20 cellular contexts compared by ENCODE assay signal in the genomic region with DNA sequence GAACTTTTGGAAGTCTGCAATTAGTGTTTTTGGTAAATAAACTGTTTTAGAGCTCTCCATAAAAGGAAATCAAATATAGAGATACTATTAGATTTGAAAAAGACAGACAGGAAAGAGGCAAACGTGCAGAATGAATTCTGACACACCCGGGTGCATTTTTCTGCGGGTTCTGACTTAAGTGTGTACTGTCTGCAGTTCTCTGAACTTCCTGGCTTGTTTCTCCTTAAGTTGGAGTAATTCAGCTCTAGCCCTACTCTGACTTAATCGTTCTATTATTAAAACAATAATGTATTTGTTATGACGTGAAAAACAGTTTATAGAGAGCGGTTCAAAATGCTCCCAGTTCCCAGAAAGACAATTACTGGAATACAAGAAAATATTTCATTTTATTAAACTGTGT.
DNase-seq lines count a peak whose midpoint lies in the region; ATAC-seq, FAIRE-seq and TF ChIP-seq lines count a peak whose summit lies in the region.
"Had no signal": no experiment of that assay in that cellular context is flagged by ENCODE, and none has a peak within 500 bp of the region (broad histone marks: within the 10 kb centered on the region; RNA-seq: fewer than 3 reads in every experiment).

No MANE protein-coding gene starts in this region.

- TF ChIP-seq POLR2A in spleen (IDR thresholded peaks at IDR 0.05): no peak

- H3K27me3 ChIP-seq in GM23248 (replicated peaks; ENCODE audit: insufficient read depth): no peaks in the 10 kb centered on the region
- H3K27me3 ChIP-seq in bronchial epithelial cell (ENCODE audit: control insufficient read depth, insufficient read depth, low read length): no peaks in the 10 kb centered on the region
- H3K27me3 ChIP-seq in left lung: no peaks in the 10 kb centered on the region
- H3K27me3 ChIP-seq in spleen (replicated peaks in 1 of 7): no peaks in the 10 kb centered on the region
- H3K27me3 ChIP-seq: MG63 had no signal

- FAIRE-seq in bronchial epithelial cell (lab: Jason Lieb, UNC): no peak
- FAIRE-seq: G401.6 had no signal

- no peak overlapping the region for H3K9ac ChIP-seq in GM23248

- H3K4me3 ChIP-seq in GM23248 (no peak overlapping the region), bronchial epithelial cell (ENCODE audit: low read depth, low read length) (no peak overlapping the region), left lung (no peak overlapping the region), spleen (peak overlapping the region in 2 of 8 donors; percentile 8 to 23)
- H3K4me3 ChIP-seq: MG63 had no signal

- H3K4me2 ChIP-seq in GM23248 (ENCODE audit: unreplicated experiment): no peak overlapping the region

- no peaks in the 10 kb centered on the region for H3K9me2 ChIP-seq in GM23248 (ENCODE audit: insufficient read depth)

- ATAC-seq in left lung: peak; percentile 79
- ATAC-seq in GM21723 (IDR thresholded peaks at IDR 0.05; ENCODE audit: unreplicated experiment): no peak
- ATAC-seq in HG03520 (IDR thresholded peaks at IDR 0.05; ENCODE audit: unreplicated experiment): no peak
- ATAC-seq: activated naive CD4-positive, alpha-beta T cell treated with anti-CD3 and anti-CD28 coated beads, Interleukin-2, amount 50 U/mL, for 72 hours; foreskin keratinocyte had no signal

- H3K4me1 ChIP-seq in GM23248 (ENCODE audit: insufficient read depth): peaks cover 14% of the 10 kb centered on the region
- H3K4me1 ChIP-seq in left lung: peaks cover 0 to 4% of the 10 kb centered on the region in 2 donors
- H3K4me1 ChIP-seq in spleen: peaks cover 0 to 22% (median 0%) of the 10 kb centered on the region in 6 donors
- H3K4me1 ChIP-seq: foreskin keratinocyte had no signal

- H2AFZ ChIP-seq in GM23248: 0 out of 2 replicates have a peak overlapping the region, but pooled peaks have one; percentile 30

- intact Hi-C loops in left lung (cut with DNase I) (loop anchor here in 1 of 2 donors (10.0 kb wide), 1 partner anchor 1080 kb away; no protein-coding TSS in a partner anchor), spleen (cut with DNase I; ENCODE audit: low total_unique reads) (no loop called here)

- TF ChIP-seq CTCF in bronchial epithelial cell (IDR thresholded peaks at IDR 0.05; ENCODE audit: insufficient read depth, low read length, severe bottlenecking) (no peak), left lung (IDR thresholded peaks at IDR 0.05) (no peak), spleen (IDR thresholded peaks at IDR 0.05 in 8 of 11, conservative IDR thresholded peaks at IDR 0.05 in 3 of 11) (no peak)

- DNase-seq in GM23248: peak; percentile 22
- DNase-seq in bronchial epithelial cell (ENCODE audit: low read depth): peak; percentile 12
- DNase-seq in left lung: no peak
- DNase-seq in spleen: no peak
- no peak for DNase-seq in iPS-NIHi7 (ENCODE audit: extremely low spot score)
- no peak for DNase-seq in activated CD4-positive, alpha-beta T cell treated with anti-CD3 and anti-CD28 coated beads, Interleukin-2, amount 50 U/mL, for 4 hours
- DNase-seq: activated CD4-positive, alpha-beta T cell treated with anti-CD3 and anti-CD28 coated beads for 1 hour; dermis blood vessel endothelial cell; foreskin keratinocyte; kidney glomerular epithelial cell; MG63; midbrain; NCI-H1436; NCI-H524; RPMI8226; stimulated activated CD4-positive, alpha-beta T cell treated with anti-CD3 and anti-CD28 coated beads, Interleukin-12 subunit alpha, Interleukin-12 subunit beta, amount 100 ng/mL, for 4 hours had no signal

- no peaks in the 10 kb centered on the region for H3K36me3 ChIP-seq in GM23248 (ENCODE audit: low read depth)
- no peaks in the 10 kb centered on the region for H3K36me3 ChIP-seq in bronchial epithelial cell (ENCODE audit: control insufficient read depth, insufficient read depth, low read length)
- no peaks in the 10 kb centered on the region for H3K36me3 ChIP-seq in left lung
- H3K36me3 ChIP-seq in spleen: peaks cover 0 to 54% (median 14%) of the 10 kb centered on the region in 6 donors
- H3K36me3 ChIP-seq: MG63 had no signal

- 13 to 15% methylated on average over 6 of the region's 6 CpGs for WGBS in GM23248 (ENCODE audit: low coverage in 1 of 2, low lambda C conversion rate in 2 of 2, missing lambda C conversion rate in 2 of 2), 2 experiments
- WGBS in spleen, 5 donors: 46 to 64% (median 63%) methylated on average over 6 of the region's 6 CpGs

- in situ Hi-C loops in GM23248 (cut with MboI): no loop called here

- no peaks in the 10 kb centered on the region for H3K79me2 ChIP-seq in GM23248 (ENCODE audit: insufficient read depth)

- H3K9me3 ChIP-seq in GM23248 (ENCODE audit: low read depth) (no peaks in the 10 kb centered on the region), left lung (no peaks in the 10 kb centered on the region), spleen (no peaks in the 10 kb centered on the region)
- H3K9me3 ChIP-seq: MG63 had no signal

- H3K27ac ChIP-seq in GM23248 (no peak overlapping the region), left lung (peak overlapping the region in 1 of 2 donors; percentile 56), spleen (peak overlapping the region in 7 of 8 donors; percentile 42 to 57 (median 49))
- H3K27ac ChIP-seq: foreskin keratinocyte had no signal

- no peaks in the 10 kb centered on the region for H4K20me1 ChIP-seq in GM23248 (ENCODE audit: insufficient read depth)

- H3F3A ChIP-seq in GM23248 (ENCODE audit: insufficient read depth): no peaks in the 10 kb centered on the region

Comparison
In these comparisons a context has a peak if more than half of its experiments do, and no peak if none do; other contexts are left out.
1. DNase-seq: peak in GM23248 (single experiment) and bronchial epithelial cell (single experiment); none in left lung (0 of 2), spleen (single experiment), iPS-NIHi7 (single experiment) and activated CD4-positive, alpha-beta T cell treated with anti-CD3 and anti-CD28 coated beads, Interleukin-2, amount 50 U/mL, for 4 hours (0 of 2).